ENCODE assay signal across 9 cellular contexts in genomic region chr5:91312698-91313097, GRCh38.
DNase-seq lines count a peak whose midpoint lies in the region; TF ChIP-seq lines count a peak whose summit lies in the region.
"Had no signal": no experiment of that assay in that cellular context is flagged by ENCODE, and none has a peak within 500 bp of the region (broad histone marks: within the 10 kb centered on the region; RNA-seq: fewer than 3 reads in every experiment).

No MANE protein-coding gene starts in this region.

- H3K9me3 Mint-ChIP-seq in neural crest cell (no peaks in the 10 kb centered on the region), chondrocyte (ENCODE audit: low read depth) (no peaks in the 10 kb centered on the region)

- peaks cover 16% of the 10 kb centered on the region for H3F3A ChIP-seq in MM.1S (ENCODE audit: insufficient read depth, low read length)

- DNase-seq in MM.1S: no peak
- DNase-seq in choroid plexus epithelial cell (ENCODE audit: low read depth): peak; percentile 37
- DNase-seq in neural crest cell (ENCODE audit: low read depth, low spot score): no peak
- no peak for DNase-seq in HT-29 (ENCODE audit: low spot score)
- no peak for DNase-seq in NCI-H128 (lab: John Stamatoyannopoulos, UW; ENCODE audit: unreplicated experiment)
- DNase-seq in NCI-H1417 (lab: John Stamatoyannopoulos, UW): no peak
- DNase-seq in chondrocyte (ENCODE audit: low spot score): no peak
- DNase-seq: NCI-H187 treated with DMSO at 0.1 percent for 48 hours had no signal

- peaks cover 36% of the 10 kb centered on the region for H3K4me1 Mint-ChIP-seq in neural crest cell
- H3K4me1 Mint-ChIP-seq in chondrocyte (ENCODE audit: low read depth): peaks cover 38% of the 10 kb centered on the region

- peak overlapping the region; percentile 87 to 99 (median 95) for H3K27ac ChIP-seq in BLaER1 treated with 17β-estradiol and CSF1 and Interleukin-3, amounts not matched to agents 10 nM and 100 nM
- H3K27ac ChIP-seq in MM.1S (ENCODE audit: low read length): peak overlapping the region; percentile 89; the same call in 1 of the 2 replicates

- peak overlapping the region in 8 of 10 experiments; percentile 52 to 73 (median 60); a peak in 17 of 20 replicates for H3K4me3 ChIP-seq in BLaER1 treated with 17β-estradiol and CSF1 and Interleukin-3, amounts not matched to agents 10 nM and 100 nM
- H3K4me3 ChIP-seq in MM.1S (ENCODE audit: low read length) (no peak overlapping the region), choroid plexus epithelial cell (ENCODE audit: low read depth, low read length) (no peak overlapping the region)

- H3K27me3 ChIP-seq in BLaER1 treated with 17β-estradiol and CSF1 and Interleukin-3, amounts not matched to agents 10 nM and 100 nM: no peaks in the 10 kb centered on the region
- no peaks in the 10 kb centered on the region for H3K27me3 ChIP-seq in MM.1S (replicated peaks; ENCODE audit: insufficient read depth, low read length)

- H3K9me2 ChIP-seq in MM.1S (replicated peaks; ENCODE audit: insufficient read depth, low read length): no peaks in the 10 kb centered on the region

- peaks cover 63 to 85% (median 68%) of the 10 kb centered on the region in 10 experiments for H3K4me1 ChIP-seq in BLaER1 treated with 17β-estradiol and CSF1 and Interleukin-3, amounts not matched to agents 10 nM and 100 nM
- H3K4me1 ChIP-seq in MM.1S (ENCODE audit: low read length): peaks cover 28% of the 10 kb centered on the region

- H3K27ac Mint-ChIP-seq in neural crest cell (ENCODE audit: unreplicated experiment): peak overlapping the region; percentile 95
- no peak overlapping the region for H3K27ac Mint-ChIP-seq in chondrocyte (ENCODE audit: unreplicated experiment)

- H3K79me2 ChIP-seq in MM.1S (ENCODE audit: low read length): no peaks in the 10 kb centered on the region

- H3K36me3 Mint-ChIP-seq in neural crest cell (ENCODE audit: low read depth): no peaks in the 10 kb centered on the region
- peaks cover 2% of the 10 kb centered on the region for H3K36me3 Mint-ChIP-seq in chondrocyte (ENCODE audit: low read depth)

- H3K9ac ChIP-seq in BLaER1 treated with 17β-estradiol and CSF1 and Interleukin-3, amounts not matched to agents 10 nM and 100 nM: peak overlapping the region; percentile 79 to 88 (median 86)
- H3K9ac ChIP-seq in MM.1S (ENCODE audit: low read length): no peak overlapping the region

- no peaks in the 10 kb centered on the region for H4K20me1 ChIP-seq in BLaER1 treated with 17β-estradiol and CSF1 and Interleukin-3, amounts not matched to agents 10 nM and 100 nM
- H4K20me1 ChIP-seq in MM.1S (ENCODE audit: insufficient read depth, low read length): no peaks in the 10 kb centered on the region

- no peak overlapping the region for H2AFZ ChIP-seq in MM.1S (ENCODE audit: low read length)

- H3K4me3 Mint-ChIP-seq in neural crest cell: no peak overlapping the region
- H3K4me3 Mint-ChIP-seq in chondrocyte (ENCODE audit: unreplicated experiment): no peak overlapping the region

- H3K36me3 ChIP-seq in BLaER1 treated with 17β-estradiol and CSF1 and Interleukin-3, amounts not matched to agents 10 nM and 100 nM: peaks cover 0 to 33% (median 11%) of the 10 kb centered on the region in 11 experiments; a peak in 13 of 22 replicates
- no peaks in the 10 kb centered on the region for H3K36me3 ChIP-seq in MM.1S (replicated peaks; ENCODE audit: insufficient read depth, low read length)

- peak overlapping the region; percentile 67 to 97 (median 92) for H3K4me2 ChIP-seq in BLaER1 treated with 17β-estradiol and CSF1 and Interleukin-3, amounts not matched to agents 10 nM and 100 nM
- H3K4me2 ChIP-seq in MM.1S (ENCODE audit: low read depth, low read length): no peak overlapping the region

- H3K9me3 ChIP-seq in BLaER1 treated with 17β-estradiol and CSF1 and Interleukin-3, amounts not matched to agents 10 nM and 100 nM (replicated peaks in 1 of 11): no peaks in the 10 kb centered on the region; a peak in 3 of 22 replicates
- H3K9me3 ChIP-seq in MM.1S (replicated peaks; ENCODE audit: insufficient read depth, low read length): no peaks in the 10 kb centered on the region

- no peak for TF ChIP-seq CTCF in MM.1S (IDR thresholded peaks at IDR 0.05; ENCODE audit: low read length)
- no peak for TF ChIP-seq CTCF in choroid plexus epithelial cell (conservative IDR thresholded peaks at IDR 0.05; ENCODE audit: low read depth, low read length)
- TF ChIP-seq CTCF in neural crest cell (conservative IDR thresholded peaks at IDR 0.05): no peak
- TF ChIP-seq CTCF in chondrocyte (IDR thresholded peaks at IDR 0.05): no peak

- H3K27me3 Mint-ChIP-seq in neural crest cell (ENCODE audit: low read depth): no peaks in the 10 kb centered on the region
- peaks cover 3% of the 10 kb centered on the region for H3K27me3 Mint-ChIP-seq in chondrocyte (ENCODE audit: low read depth)

Comparison
In these comparisons a context has a peak if more than half of its experiments do, and no peak if none do; other contexts are left out.
1. H3K4me3 ChIP-seq: peak in BLaER1 treated with 17β-estradiol and CSF1 and Interleukin-3, amounts not matched to agents 10 nM and 100 nM (8 of 10); none in MM.1S (single experiment) and choroid plexus epithelial cell (single experiment).